In genomic region chr11:75532200-75532972, GRCh38 we compare ENCODE assay signal across 9 cellular contexts. TPM values are rescaled to one million over a fixed set of nuclear protein-coding genes. Genes with fewer than 3 reads are reported as not detected.
DNase-seq lines count a peak whose midpoint lies in the region; ATAC-seq and TF ChIP-seq lines count a peak whose summit lies in the region.
"Had no signal": no experiment of that assay in that cellular context is flagged by ENCODE, and none has a peak within 500 bp of the region (broad histone marks: within the 10 kb centered on the region; RNA-seq: fewer than 3 reads in every experiment).

No MANE protein-coding gene starts in this region.

- ATAC-seq in naive thymus-derived CD8-positive, alpha-beta T cell = peak; percentile 93 to 96
- no peak for ATAC-seq in GM21367 (IDR thresholded peaks at IDR 0.05; ENCODE audit: unreplicated experiment)

- H4K20me1 ChIP-seq in OCI-LY3 (ENCODE audit: insufficient read depth, low read length) = no peaks in the 10 kb centered on the region

- H3K79me2 ChIP-seq in OCI-LY3 (ENCODE audit: low read length) = no peaks in the 10 kb centered on the region

- peak; percentile 94 for TF ChIP-seq CTCF in OCI-LY3 (IDR thresholded peaks at IDR 0.05; ENCODE audit: low read depth, low read length)

- 48% methylated on average over 5 of the region's 7 CpGs for WGBS in HUES64

- H3K4me3 ChIP-seq in HUES64 (ENCODE audit: low read length) (peak overlapping the region; percentile 34; the same call in 1 of the 2 replicates), OCI-LY3 (ENCODE audit: low read length) (peak overlapping the region; percentile 48; the same call in 1 of the 2 replicates)

- peak overlapping the region; percentile 69 for H3K4me2 ChIP-seq in OCI-LY3 (ENCODE audit: low read length)

- H3K27me3 ChIP-seq in HUES64 (ENCODE audit: insufficient read depth, low read length) (no peaks in the 10 kb centered on the region), OCI-LY3 (ENCODE audit: low read depth, low read length) (peaks cover 38% of the 10 kb centered on the region)

- H3K36me3 ChIP-seq in HUES64 (ENCODE audit: insufficient read depth, low read length) = no peaks in the 10 kb centered on the region
- no peaks in the 10 kb centered on the region for H3K36me3 ChIP-seq in OCI-LY3 (replicated peaks; ENCODE audit: low read depth, low read length)

- no peaks in the 10 kb centered on the region for H3K9me3 Mint-ChIP-seq in naive thymus-derived CD8-positive, alpha-beta T cell
- H3K9me3 Mint-ChIP-seq: dendritic cell treated with granulocyte-macrophage colony-stimulating factor and Interleukin-4, amounts not matched to agents 40 ng/mL and 50 ng/mL, for 4 days had no signal

- no peak overlapping the region for H3K4me3 Mint-ChIP-seq in naive thymus-derived CD8-positive, alpha-beta T cell
- H3K4me3 Mint-ChIP-seq: dendritic cell treated with granulocyte-macrophage colony-stimulating factor and Interleukin-4, amounts not matched to agents 40 ng/mL and 50 ng/mL, for 4 days had no signal

- H3K27ac Mint-ChIP-seq in naive thymus-derived CD8-positive, alpha-beta T cell = peak overlapping the region in 5 of 10 donors; percentile 3 to 70 (median 41)
- H3K27ac Mint-ChIP-seq: dendritic cell treated with granulocyte-macrophage colony-stimulating factor and Interleukin-4, amounts not matched to agents 40 ng/mL and 50 ng/mL, for 4 days had no signal

- no peaks in the 10 kb centered on the region for H3K9me3 ChIP-seq in HUES64 (ENCODE audit: insufficient read depth, low read depth, low read length)
- no peaks in the 10 kb centered on the region for H3K9me3 ChIP-seq in OCI-LY3 (ENCODE audit: insufficient read depth, low read length)

- no peaks in the 10 kb centered on the region for H3K36me3 Mint-ChIP-seq in naive thymus-derived CD8-positive, alpha-beta T cell

- POLR2A ChIA-PET in naive thymus-derived CD8-positive, alpha-beta T cell (lab: Charles Lee) = interaction anchor here (1.3 to 1.4 kb wide), 3 partner anchors 88 to 103 kb away, joined by 3 to 6 read pairs (median 4); no protein-coding TSS in a partner anchor

- H3K27me3 Mint-ChIP-seq in naive thymus-derived CD8-positive, alpha-beta T cell = peaks cover 0 to 4% (median 0%) of the 10 kb centered on the region in 5 donors

- peaks cover 18 to 33% (median 24%) of the 10 kb centered on the region in 4 donors for H3K4me1 Mint-ChIP-seq in naive thymus-derived CD8-positive, alpha-beta T cell

- TF ChIP-seq POLR2A in erythroblast (IDR thresholded peaks at IDR 0.05; ENCODE audit: low read length) = no peak

- H3K27ac ChIP-seq in HUES64 (ENCODE audit: low read depth, low read length) (no peak overlapping the region), OCI-LY3 (ENCODE audit: low read length) (no peak overlapping the region)

- DNase-seq in DMS114 treated with DMSO at 0.1 percent for 48 hours (lab: John Stamatoyannopoulos, UW; ENCODE audit: unreplicated experiment) (peak; percentile 25), erythroblast (lab: John Stamatoyannopoulos, UW) (peak; percentile 88 to 94)
- DNase-seq in activated CD8-positive, alpha-beta memory T cell treated with anti-CD3 and anti-CD28 coated beads, Interleukin-2, amount 50 U/mL, for 24 hours (ENCODE audit: extremely low read depth) = peak; percentile 63
- DNase-seq in naive thymus-derived CD8-positive, alpha-beta T cell = peak; percentile 66 to 88 (median 80)
- peak; percentile 52 to 85 (median 78) for DNase-seq in stimulated activated naive CD4-positive, alpha-beta T cell (lab: John Stamatoyannopoulos, UW)

- peak overlapping the region; percentile 43; the same call in 1 of the 2 replicates for H2AFZ ChIP-seq in OCI-LY3 (ENCODE audit: low read depth, low read length)

- no peak overlapping the region for H3K9ac ChIP-seq in HUES64 (ENCODE audit: low read depth, low read length)
- H3K9ac ChIP-seq in OCI-LY3 (ENCODE audit: low read length) = 0 out of 2 replicates have a peak overlapping the region, but pooled peaks have one; percentile 17

- H3K4me1 ChIP-seq in HUES64 (ENCODE audit: insufficient read depth, low read length) = no peaks in the 10 kb centered on the region; the same call in 1 of the 2 replicates
- peaks cover 30% of the 10 kb centered on the region for H3K4me1 ChIP-seq in OCI-LY3 (ENCODE audit: low read length)

RNA-seq across cellular contexts. Expression of gene GDPD5, which starts 6.6 kb away (rescaled TPM):
- 6.2 TPM for polyA plus RNA-seq in HUES64 (2013, experiment 1 of 2)
- 5.5 TPM for polyA plus RNA-seq in HUES64 (2013, experiment 2 of 2)
- total RNA-seq in naive thymus-derived CD8-positive, alpha-beta T cell = 10 to 100 TPM; 13.1 to 13.4 TPM
- polyA plus RNA-seq in naive thymus-derived CD8-positive, alpha-beta T cell = 1 to 10 TPM; 4.2 to 5.1 (median 4.3) TPM

RNA-seq across cellular contexts. Expression of gene SERPINH1, which starts 29.7 kb away (rescaled TPM):
- 358 TPM for polyA plus RNA-seq in HUES64 (2013, experiment 1 of 2)
- 392 TPM for polyA plus RNA-seq in HUES64 (2013, experiment 2 of 2)
- total RNA-seq in naive thymus-derived CD8-positive, alpha-beta T cell = 10 to 100 TPM; 10.1 to 11.6 TPM
- polyA plus RNA-seq in naive thymus-derived CD8-positive, alpha-beta T cell = 1 to 10 TPM; 1.6 to 4.5 (median 2.8) TPM

Comparison
In these comparisons a context has a peak if more than half of its experiments do, and no peak if none do; other contexts are left out.
1. DNase-seq: peak in every context shown above with its lines; median percentile 91 in erythroblast; 80 in naive thymus-derived CD8-positive, alpha-beta T cell; 78 in stimulated activated naive CD4-positive, alpha-beta T cell; 63 in activated CD8-positive, alpha-beta memory T cell treated with anti-CD3 and anti-CD28 coated beads, Interleukin-2, amount 50 U/mL, for 24 hours; 25 in DMS114 treated with DMSO at 0.1 percent for 48 hours.